In genomic region chr15:22224241-22224671, GRCh38 we compare ENCODE assay signal across 18 cellular contexts.
DNase-seq lines count a peak whose midpoint lies in the region; ATAC-seq and TF ChIP-seq lines count a peak whose summit lies in the region.
"Had no signal": no experiment of that assay in that cellular context is flagged by ENCODE, and none has a peak within 500 bp of the region (broad histone marks: within the 10 kb centered on the region; RNA-seq: fewer than 3 reads in every experiment).

No MANE protein-coding gene starts in this region.

- H3K27ac Mint-ChIP-seq in immature natural killer cell, result peak overlapping the region in 5 of 6 donors; percentile 25 to 99 (median 71)
- H3K27ac Mint-ChIP-seq: nephron progenitor cell had no signal

- peak; percentile 54 for DNase-seq in Daoy (ENCODE audit: low read depth)
- DNase-seq in RPMI8226, result peak; percentile 59
- no peak for DNase-seq in immature natural killer cell
- DNase-seq in coronary artery (ENCODE audit: low spot score), result no peak
- DNase-seq: GF-D8; H7; left lung; MV-4-11; NCI-H2171 treated with DMSO at 0.1 percent for 48 hours; nephron progenitor cell; OCI-M1; stimulated activated naive CD4-positive, alpha-beta T cell had no signal

- H3K27ac ChIP-seq in C4-2B (no peak overlapping the region), coronary artery (no peak overlapping the region)
- H3K27ac ChIP-seq: esophagus muscularis mucosa, left lung, right atrium auricular region had no signal

- H3K4me3 ChIP-seq in coronary artery, result no peak overlapping the region
- H3K4me3 ChIP-seq: esophagus muscularis mucosa, left lung, right atrium auricular region had no signal

- peaks cover 12 to 14% (median 12%) of the 10 kb centered on the region in 3 donors for H3K27me3 Mint-ChIP-seq in immature natural killer cell (ENCODE audit: low read depth in 3 of 3)

- no peaks in the 10 kb centered on the region for H3K9me3 Mint-ChIP-seq in immature natural killer cell

- no peak for ATAC-seq in GM18520 (IDR thresholded peaks at IDR 0.05; ENCODE audit: unreplicated experiment)
- ATAC-seq in HG03039 (IDR thresholded peaks at IDR 0.05; ENCODE audit: unreplicated experiment), result no peak
- no peak for ATAC-seq in HG02840 (IDR thresholded peaks at IDR 0.05; ENCODE audit: low FRiP score, unreplicated experiment)
- ATAC-seq: left lung had no signal

- TF ChIP-seq CTCF in C4-2B (conservative IDR thresholded peaks at IDR 0.05) (peak; percentile 24), coronary artery (IDR thresholded peaks at IDR 0.05) (no peak)

- H3K4me3 Mint-ChIP-seq in immature natural killer cell, result peak overlapping the region in 1 of 5 donors; percentile 16
- H3K4me3 Mint-ChIP-seq: nephron progenitor cell had no signal

- peaks cover 38% of the 10 kb centered on the region in 2 donors for H3K4me1 Mint-ChIP-seq in immature natural killer cell
- H3K4me1 Mint-ChIP-seq: nephron progenitor cell had no signal

- no peaks in the 10 kb centered on the region for H3K36me3 Mint-ChIP-seq in immature natural killer cell

Comparison
In these comparisons a context has a peak if more than half of its experiments do, and no peak if none do; other contexts are left out.
1. DNase-seq: peak in Daoy (single experiment) and RPMI8226 (single experiment); none in immature natural killer cell (0 of 3) and coronary artery (single experiment).